1 cellular context compared by ENCODE assay signal in the genomic region with DNA sequence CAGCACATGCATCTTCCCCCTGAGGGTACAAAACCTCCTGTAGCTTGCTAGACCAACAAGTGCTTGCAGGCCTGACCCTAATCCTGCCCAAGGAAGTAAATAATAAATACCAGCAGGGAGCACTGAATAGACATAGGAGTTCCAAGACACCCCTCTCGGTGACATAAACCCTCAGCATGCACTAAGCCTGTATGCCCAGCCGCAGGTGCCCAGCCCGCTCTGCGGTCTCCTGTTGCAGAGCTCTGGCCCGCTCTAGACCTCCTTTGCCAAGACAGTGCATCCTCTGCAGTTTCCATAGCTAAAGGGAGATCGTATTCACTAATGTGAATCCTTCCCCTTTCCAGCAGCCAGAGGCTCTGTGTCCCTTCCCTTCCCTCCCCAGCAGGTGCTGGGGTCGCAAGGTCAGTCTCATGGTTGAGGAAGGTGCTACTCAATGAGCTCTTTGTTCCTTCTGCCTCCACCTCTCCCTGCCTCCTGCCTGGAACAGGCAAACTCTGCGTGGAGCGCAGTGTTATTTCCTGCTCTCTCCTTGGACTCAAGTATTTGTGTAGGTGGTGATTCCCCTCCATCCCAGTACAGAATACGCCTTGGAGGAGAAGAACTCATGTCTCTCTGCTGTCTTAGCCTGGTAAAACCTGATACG.
TF ChIP-seq lines count a peak whose summit lies in the region.

No MANE protein-coding gene starts in this region.

TF ChIP-seq in HEK293T, 16 proteins besides CTCF, POLR2A, EP300 and RAD21:
- TF ChIP-seq FOXK2 (IDR thresholded peaks at IDR 0.05): no peak
- TF ChIP-seq BHLHE40 (IDR thresholded peaks at IDR 0.05; ENCODE audit: borderline replicate concordance): no peak
- TF ChIP-seq ARNT (IDR thresholded peaks at IDR 0.05): no peak
- TF ChIP-seq ELF4 (IDR thresholded peaks at IDR 0.05): no peak
- TF ChIP-seq SP1 (IDR thresholded peaks at IDR 0.05): no peak
- no peak for TF ChIP-seq ZNF384 (IDR thresholded peaks at IDR 0.05)
- TF ChIP-seq LEF1 (IDR thresholded peaks at IDR 0.05; ENCODE audit: borderline replicate concordance): no peak
- no peak for TF ChIP-seq NFRKB (IDR thresholded peaks at IDR 0.05)
- TF ChIP-seq HDGF (IDR thresholded peaks at IDR 0.05; ENCODE audit: borderline replicate concordance): no peak
- no peak for TF ChIP-seq TARDBP (IDR thresholded peaks at IDR 0.05)
- no peak for TF ChIP-seq FOXA1 (IDR thresholded peaks at IDR 0.05)
- TF ChIP-seq FOXM1 (IDR thresholded peaks at IDR 0.05; ENCODE audit: borderline replicate concordance): no peak
- no peak for TF ChIP-seq SUZ12 (IDR thresholded peaks at IDR 0.05)
- TF ChIP-seq, protein P1, sequence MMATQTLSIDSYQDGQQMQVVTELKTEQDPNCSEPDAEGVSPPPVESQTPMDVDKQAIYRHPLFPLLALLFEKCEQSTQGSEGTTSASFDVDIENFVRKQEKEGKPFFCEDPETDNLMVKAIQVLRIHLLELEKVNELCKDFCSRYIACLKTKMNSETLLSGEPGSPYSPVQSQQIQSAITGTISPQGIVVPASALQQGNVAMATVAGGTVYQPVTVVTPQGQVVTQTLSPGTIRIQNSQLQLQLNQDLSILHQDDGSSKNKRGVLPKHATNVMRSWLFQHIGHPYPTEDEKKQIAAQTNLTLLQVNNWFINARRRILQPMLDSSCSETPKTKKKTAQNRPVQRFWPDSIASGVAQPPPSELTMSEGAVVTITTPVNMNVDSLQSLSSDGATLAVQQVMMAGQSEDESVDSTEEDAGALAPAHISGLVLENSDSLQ (IDR thresholded peaks at IDR 0.05): no peak
- no peak for TF ChIP-seq L3MBTL2 (conservative IDR thresholded peaks at IDR 0.05)
- TF ChIP-seq CTBP1 (IDR thresholded peaks at IDR 0.05; ENCODE audit: borderline replicate concordance): no peak
